In genomic region chr4:142314183-142314582, GRCh38 we compare ENCODE assay signal across 18 cellular contexts.
DNase-seq lines count a peak whose midpoint lies in the region; ATAC-seq lines count a peak whose summit lies in the region.
"Had no signal": no experiment of that assay in that cellular context is flagged by ENCODE, and none has a peak within 500 bp of the region (broad histone marks: within the 10 kb centered on the region; RNA-seq: fewer than 3 reads in every experiment).

No MANE protein-coding gene starts in this region.

- H3K9me3 ChIP-seq in CD4-positive, CD25-positive, alpha-beta regulatory T cell (ENCODE audit: control insufficient read depth in 2 of 2, low read length in 2 of 2): no peaks in the 10 kb centered on the region
- no peaks in the 10 kb centered on the region for H3K9me3 ChIP-seq in CD8-positive, alpha-beta memory T cell (ENCODE audit: low read length)
- H3K9me3 ChIP-seq: SJSA1, testis had no signal

- peaks cover 5 to 76% (median 61%) of the 10 kb centered on the region in 4 donors for H3K4me1 Mint-ChIP-seq in CD4-positive, CD25-positive, alpha-beta regulatory T cell
- H3K4me1 Mint-ChIP-seq in CD8-positive, alpha-beta memory T cell: peaks cover 69 to 86% (median 74%) of the 10 kb centered on the region in 3 donors
- H3K4me1 Mint-ChIP-seq in activated CD4-positive, alpha-beta memory T cell treated with anti-CD3 and anti-CD28 coated beads, Interleukin-2, amount 10 ng/mL, durations not matched to agents 7 days and 5 days: peaks cover 44% of the 10 kb centered on the region

- H3K27ac ChIP-seq in CD4-positive, CD25-positive, alpha-beta regulatory T cell (ENCODE audit: insufficient read depth, low read length, poor library complexity, severe bottlenecking): no peak overlapping the region
- H3K27ac ChIP-seq in CD8-positive, alpha-beta memory T cell (ENCODE audit: low read depth, low read length): no peak overlapping the region
- H3K27ac ChIP-seq: SJSA1, testis had no signal

- peak overlapping the region in 1 of 4 donors; percentile 77 for H3K4me3 Mint-ChIP-seq in CD4-positive, CD25-positive, alpha-beta regulatory T cell
- peak overlapping the region in 4 of 7 donors; percentile 6 to 40 (median 22) for H3K4me3 Mint-ChIP-seq in CD8-positive, alpha-beta memory T cell
- H3K4me3 Mint-ChIP-seq in activated CD4-positive, alpha-beta memory T cell treated with anti-CD3 and anti-CD28 coated beads, Interleukin-2, amount 10 ng/mL, durations not matched to agents 7 days and 5 days: no peak overlapping the region
- H3K4me3 Mint-ChIP-seq: CD14-positive monocyte had no signal

- H3K27ac Mint-ChIP-seq in CD4-positive, CD25-positive, alpha-beta regulatory T cell: peak overlapping the region; percentile 53 to 62 (median 61)
- peak overlapping the region in 5 of 8 donors; percentile 2 to 82 (median 76) for H3K27ac Mint-ChIP-seq in CD8-positive, alpha-beta memory T cell
- peak overlapping the region; percentile 36 for H3K27ac Mint-ChIP-seq in activated CD4-positive, alpha-beta memory T cell treated with anti-CD3 and anti-CD28 coated beads, Interleukin-2, amount 10 ng/mL, durations not matched to agents 7 days and 5 days
- H3K27ac Mint-ChIP-seq: CD14-positive monocyte had no signal

- CTCF ChIA-PET in CD8-positive, alpha-beta memory T cell (lab: Charles Lee): no interaction called here
- CTCF ChIA-PET in activated CD4-positive, alpha-beta memory T cell treated with anti-CD3 and anti-CD28 coated beads, Interleukin-2, amount 10 ng/mL, durations not matched to agents 7 days and 5 days (lab: Charles Lee): interaction anchor here (0.9 kb wide), 1 partner anchor 19 kb away, joined by 3 read pairs; no protein-coding TSS in a partner anchor

- DNase-seq in CD4-positive, CD25-positive, alpha-beta regulatory T cell: no peak
- DNase-seq in CD8-positive, alpha-beta memory T cell: no peak
- no peak for DNase-seq in activated CD4-positive, alpha-beta memory T cell treated with anti-CD3 and anti-CD28 coated beads, Interleukin-2, amount 10 ng/mL, durations not matched to agents 7 days and 5 days
- DNase-seq in left kidney (ENCODE audit: low read depth, low spot score) (peak; percentile 4), Ammon's horn (ENCODE audit: low spot score) (no peak), RKO (ENCODE audit: low spot score) (no peak), foreskin melanocyte (no peak)
- DNase-seq: activated CD4-positive, alpha-beta T cell treated with anti-CD3 and anti-CD28 coated beads for 4 hours; anterior cingulate cortex; DMS79; midbrain; NCI-H2171; NCI-H748 treated with DMSO at 0.1 percent for 48 hours; stimulated activated CD4-positive, alpha-beta T cell treated with anti-CD3 and anti-CD28 coated beads, Interleukin-12 subunit alpha, Interleukin-12 subunit beta, amount 100 ng/mL, for 4 hours; T1000; testis had no signal

- peaks cover 62% of the 10 kb centered on the region for H3K36me3 Mint-ChIP-seq in CD4-positive, CD25-positive, alpha-beta regulatory T cell
- H3K36me3 Mint-ChIP-seq in CD8-positive, alpha-beta memory T cell: peaks cover 12 to 47% (median 28%) of the 10 kb centered on the region in 3 donors
- H3K36me3 Mint-ChIP-seq in activated CD4-positive, alpha-beta memory T cell treated with anti-CD3 and anti-CD28 coated beads, Interleukin-2, amount 10 ng/mL, durations not matched to agents 7 days and 5 days (ENCODE audit: low read depth): peaks cover 57% of the 10 kb centered on the region
- H3K36me3 Mint-ChIP-seq: CD14-positive monocyte had no signal

- no peaks in the 10 kb centered on the region for H3K27me3 Mint-ChIP-seq in CD4-positive, CD25-positive, alpha-beta regulatory T cell
- H3K27me3 Mint-ChIP-seq in CD8-positive, alpha-beta memory T cell: no peaks in the 10 kb centered on the region
- H3K27me3 Mint-ChIP-seq in activated CD4-positive, alpha-beta memory T cell treated with anti-CD3 and anti-CD28 coated beads, Interleukin-2, amount 10 ng/mL, durations not matched to agents 7 days and 5 days: no peaks in the 10 kb centered on the region

- no peaks in the 10 kb centered on the region for H3K27me3 ChIP-seq in CD4-positive, CD25-positive, alpha-beta regulatory T cell (ENCODE audit: control insufficient read depth, insufficient read depth, low read length)
- H3K27me3 ChIP-seq in CD8-positive, alpha-beta memory T cell (ENCODE audit: insufficient read depth, low read length, poor library complexity, severe bottlenecking): no peaks in the 10 kb centered on the region
- H3K27me3 ChIP-seq: SJSA1, testis had no signal

- peaks cover 33% of the 10 kb centered on the region for H3K36me3 ChIP-seq in CD4-positive, CD25-positive, alpha-beta regulatory T cell (ENCODE audit: control insufficient read depth, insufficient read depth, low read length)
- H3K36me3 ChIP-seq in CD8-positive, alpha-beta memory T cell (ENCODE audit: insufficient read depth, low read length): peaks cover 29% of the 10 kb centered on the region
- H3K36me3 ChIP-seq: SJSA1 had no signal

- H3K4me3 ChIP-seq in CD4-positive, CD25-positive, alpha-beta regulatory T cell (ENCODE audit: low read depth, low read length): peak overlapping the region; percentile 22
- no peak overlapping the region for H3K4me3 ChIP-seq in CD8-positive, alpha-beta memory T cell (ENCODE audit: low read length)
- H3K4me3 ChIP-seq: SJSA1, testis had no signal

- POLR2A ChIA-PET in CD8-positive, alpha-beta memory T cell (lab: Charles Lee): no interaction called here
- POLR2A ChIA-PET in activated CD4-positive, alpha-beta memory T cell treated with anti-CD3 and anti-CD28 coated beads, Interleukin-2, amount 10 ng/mL, durations not matched to agents 7 days and 5 days (lab: Charles Lee): no interaction called here

- H3K9me3 Mint-ChIP-seq in CD4-positive, CD25-positive, alpha-beta regulatory T cell: no peaks in the 10 kb centered on the region
- H3K9me3 Mint-ChIP-seq in CD8-positive, alpha-beta memory T cell: no peaks in the 10 kb centered on the region
- H3K9me3 Mint-ChIP-seq in activated CD4-positive, alpha-beta memory T cell treated with anti-CD3 and anti-CD28 coated beads, Interleukin-2, amount 10 ng/mL, durations not matched to agents 7 days and 5 days: no peaks in the 10 kb centered on the region

- ATAC-seq in CD4-positive, CD25-positive, alpha-beta regulatory T cell (ENCODE audit: low read depth in 2 of 2): peak in 1 of 2 donors; percentile 34

- peaks cover 20% of the 10 kb centered on the region for H3K4me1 ChIP-seq in CD4-positive, CD25-positive, alpha-beta regulatory T cell (ENCODE audit: control insufficient read depth, insufficient read depth, low read length, poor library complexity, severe bottlenecking)
- peaks cover 46% of the 10 kb centered on the region for H3K4me1 ChIP-seq in CD8-positive, alpha-beta memory T cell (ENCODE audit: insufficient read depth, low read length)
- H3K4me1 ChIP-seq: SJSA1, testis had no signal
